In genomic region chr10:17206210-17206709, GRCh38 we compare ENCODE assay signal across 8 cellular contexts. TPM values are rescaled to one million over a fixed set of nuclear protein-coding genes. Genes with fewer than 3 reads are reported as not detected.
DNase-seq lines count a peak whose midpoint lies in the region; ATAC-seq and TF ChIP-seq lines count a peak whose summit lies in the region.

No MANE protein-coding gene starts in this region.

- H3K4me1 ChIP-seq in tibial nerve, result peaks cover 0 to 51% (median 24%) of the 10 kb centered on the region in 4 donors

- peak overlapping the region in 3 of 4 donors; percentile 5 to 97 (median 63) for H3K27ac ChIP-seq in tibial nerve

- no peak for TF ChIP-seq EP300 in tibial nerve (IDR thresholded peaks at IDR 0.05)

- 54 to 63% methylated on average over 7 of the region's 7 CpGs for WGBS in tibial nerve, 2 donors

- no peak for TF ChIP-seq CTCF in tibial nerve (IDR thresholded peaks at IDR 0.05)

- peak; percentile 53 for ATAC-seq in GM18498 (IDR thresholded peaks at IDR 0.05; ENCODE audit: unreplicated experiment)
- peak; percentile 31 for ATAC-seq in HG02885 (IDR thresholded peaks at IDR 0.05; ENCODE audit: poor library complexity, unreplicated experiment)
- ATAC-seq in T-cell (replicated peaks in 1 of 4), result peak; percentile 59 to 80 (median 70)
- ATAC-seq in effector memory CD8-positive, alpha-beta T cell (replicated peaks), result peak; percentile 77
- ATAC-seq in left lobe of liver, result no peak

- H3K27me3 ChIP-seq in tibial nerve, result no peaks in the 10 kb centered on the region

- POLR2A ChIA-PET in T-cell (lab: Charles Lee), result interaction anchor here (0.6 to 2.5 kb wide), 11 partner anchors 9 to 1347 kb away, joined by 3 to 44 read pairs (median 3); no protein-coding TSS in a partner anchor

- H3K9me3 ChIP-seq in tibial nerve, result no peaks in the 10 kb centered on the region

- peak overlapping the region; percentile 14 to 52 (median 17) for H3K4me3 Mint-ChIP-seq in T-cell
- peak overlapping the region; percentile 66 to 78 for H3K4me3 Mint-ChIP-seq in effector memory CD8-positive, alpha-beta T cell

- peaks cover 15 to 51% (median 38%) of the 10 kb centered on the region in 3 donors for H3K4me1 Mint-ChIP-seq in T-cell
- H3K4me1 Mint-ChIP-seq in effector memory CD8-positive, alpha-beta T cell (ENCODE audit: low read depth in 2 of 2), result peaks cover 11 to 26% of the 10 kb centered on the region in 2 donors

- no peaks in the 10 kb centered on the region for H3K36me3 Mint-ChIP-seq in T-cell
- peaks cover 19% of the 10 kb centered on the region for H3K36me3 Mint-ChIP-seq in effector memory CD8-positive, alpha-beta T cell (ENCODE audit: insufficient read depth)

- H3K9me3 Mint-ChIP-seq in T-cell, result no peaks in the 10 kb centered on the region
- no peaks in the 10 kb centered on the region for H3K9me3 Mint-ChIP-seq in effector memory CD8-positive, alpha-beta T cell

- CTCF ChIA-PET in T-cell (lab: Charles Lee), result interaction anchor here in 1 of 2 donors (0.5 to 2.5 kb wide), 6 partner anchors 10 to 371 kb away, joined by 3 to 24 read pairs (median 4); partner anchors contain the start of gene VIM

- H3K27me3 Mint-ChIP-seq in T-cell, result no peaks in the 10 kb centered on the region
- no peaks in the 10 kb centered on the region for H3K27me3 Mint-ChIP-seq in effector memory CD8-positive, alpha-beta T cell

- H3K36me3 ChIP-seq in tibial nerve, result no peaks in the 10 kb centered on the region

- peak in 31 of 34 experiments; percentile 8 to 70 (median 43) for DNase-seq in T-cell
- DNase-seq in effector memory CD8-positive, alpha-beta T cell, result peak; percentile 46 to 59 (median 54)
- DNase-seq in tibial nerve (ENCODE audit: low spot score in 2 of 2), result no peak
- DNase-seq in nucleus accumbens (lab: John Stamatoyannopoulos, UW), result no peak
- DNase-seq in NCI-H1930 (lab: John Stamatoyannopoulos, UW), result no peak
- no peak for DNase-seq in left lobe of liver (ENCODE audit: low spot score)

- no peak overlapping the region for H3K4me3 ChIP-seq in tibial nerve

- TF ChIP-seq POLR2A in tibial nerve (IDR thresholded peaks at IDR 0.05), result no peak

- peak overlapping the region; percentile 88 to 92 for H3K27ac Mint-ChIP-seq in T-cell
- peak overlapping the region; percentile 99 to 100 for H3K27ac Mint-ChIP-seq in effector memory CD8-positive, alpha-beta T cell

RNA-seq across cellular contexts. Expression of gene TRDMT1, which starts 4.8 kb away (rescaled TPM):
- 10 to 100 TPM; 14.1 to 22.6 (median 20.5) TPM for total RNA-seq in T-cell
- total RNA-seq in tibial nerve, result 10 to 100 TPM; 12.9 to 17.5 (median 16.0) TPM
- 1.1 TPM for total RNA-seq in left lobe of liver

RNA-seq across cellular contexts. Expression of gene VIM, which starts 21.8 kb away (rescaled TPM):
- 1,000 to 10,000 TPM in 4 of 5 donors, 100 to 1,000 TPM in 1; 704 to 1,632 (median 1,212) TPM for total RNA-seq in T-cell
- 1,000 to 10,000 TPM; 6,350 to 8,587 (median 8,002) TPM for total RNA-seq in tibial nerve
- total RNA-seq in left lobe of liver, result 55.4 TPM

Comparison
In these comparisons a context has a peak if more than half of its experiments do, and no peak if none do; other contexts are left out.
1. DNase-seq: peak in T-cell (31 of 34) and effector memory CD8-positive, alpha-beta T cell (3 of 3); none in tibial nerve (0 of 2), nucleus accumbens (0 of 56), NCI-H1930 (0 of 2) and left lobe of liver (single experiment).
2. RNA of gene VIM, which starts 21.8 kb away (total RNA-seq): 6,350 to 8,587 TPM in tibial nerve and 704 to 1,632 TPM in T-cell; 55.4 TPM in left lobe of liver (single experiment); every median in the first group is over 10 times any median in the second.